1 cellular context compared by ENCODE assay signal in the genomic region with DNA sequence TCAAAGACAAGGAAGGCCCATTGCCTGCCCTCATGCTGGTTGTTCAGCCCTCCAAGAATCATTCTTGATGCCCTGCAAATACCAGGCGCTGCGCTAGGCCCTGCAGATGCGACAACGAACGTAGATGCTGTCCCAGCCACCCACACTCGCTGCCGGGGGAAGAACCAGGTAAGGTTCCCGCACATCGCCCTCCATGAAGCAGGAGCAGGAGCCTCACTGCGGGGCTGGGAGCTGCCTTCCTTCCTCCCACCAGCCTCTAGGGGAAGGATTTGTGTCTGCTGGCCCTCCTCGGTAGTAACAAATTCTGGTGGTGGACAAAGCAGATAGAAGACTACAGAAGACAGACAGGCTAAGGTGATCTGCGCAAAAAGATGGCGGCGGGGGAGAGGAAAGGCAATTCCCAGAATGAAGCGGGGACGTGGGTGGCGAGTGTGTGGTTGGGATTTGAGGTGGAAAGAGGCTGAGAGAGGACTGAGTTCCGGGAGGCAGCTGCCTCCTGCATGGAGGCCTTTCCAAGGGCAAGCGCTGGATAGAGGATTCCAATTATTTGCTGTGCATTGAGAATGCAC.
TF ChIP-seq lines count a peak whose summit lies in the region.

No MANE protein-coding gene starts in this region.

TF ChIP-seq in GM12878, 131 proteins besides CTCF, POLR2A, EP300 and RAD21 (continued from another document):
- TF ChIP-seq, protein P1, sequence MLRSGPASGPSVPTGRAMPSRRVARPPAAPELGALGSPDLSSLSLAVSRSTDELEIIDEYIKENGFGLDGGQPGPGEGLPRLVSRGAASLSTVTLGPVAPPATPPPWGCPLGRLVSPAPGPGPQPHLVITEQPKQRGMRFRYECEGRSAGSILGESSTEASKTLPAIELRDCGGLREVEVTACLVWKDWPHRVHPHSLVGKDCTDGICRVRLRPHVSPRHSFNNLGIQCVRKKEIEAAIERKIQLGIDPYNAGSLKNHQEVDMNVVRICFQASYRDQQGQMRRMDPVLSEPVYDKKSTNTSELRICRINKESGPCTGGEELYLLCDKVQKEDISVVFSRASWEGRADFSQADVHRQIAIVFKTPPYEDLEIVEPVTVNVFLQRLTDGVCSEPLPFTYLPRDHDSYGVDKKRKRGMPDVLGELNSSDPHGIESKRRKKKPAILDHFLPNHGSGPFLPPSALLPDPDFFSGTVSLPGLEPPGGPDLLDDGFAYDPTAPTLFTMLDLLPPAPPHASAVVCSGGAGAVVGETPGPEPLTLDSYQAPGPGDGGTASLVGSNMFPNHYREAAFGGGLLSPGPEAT (IDR thresholded peaks at IDR 0.05; ENCODE audit: low read depth) = no peak
- TF ChIP-seq, protein P2, sequence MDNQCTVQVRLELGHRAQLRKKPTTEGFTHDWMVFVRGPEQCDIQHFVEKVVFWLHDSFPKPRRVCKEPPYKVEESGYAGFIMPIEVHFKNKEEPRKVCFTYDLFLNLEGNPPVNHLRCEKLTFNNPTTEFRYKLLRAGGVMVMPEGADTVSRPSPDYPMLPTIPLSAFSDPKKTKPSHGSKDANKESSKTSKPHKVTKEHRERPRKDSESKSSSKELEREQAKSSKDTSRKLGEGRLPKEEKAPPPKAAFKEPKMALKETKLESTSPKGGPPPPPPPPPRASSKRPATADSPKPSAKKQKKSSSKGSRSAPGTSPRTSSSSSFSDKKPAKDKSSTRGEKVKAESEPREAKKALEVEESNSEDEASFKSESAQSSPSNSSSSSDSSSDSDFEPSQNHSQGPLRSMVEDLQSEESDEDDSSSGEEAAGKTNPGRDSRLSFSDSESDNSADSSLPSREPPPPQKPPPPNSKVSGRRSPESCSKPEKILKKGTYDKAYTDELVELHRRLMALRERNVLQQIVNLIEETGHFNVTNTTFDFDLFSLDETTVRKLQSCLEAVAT (IDR thresholded peaks at IDR 0.05) = peak; percentile 64
- TF ChIP-seq HDAC6 (IDR thresholded peaks at IDR 0.05; ENCODE audit: unreplicated experiment) (peak; percentile 10), SP1 (IDR thresholded peaks at IDR 0.05; ENCODE audit: low read depth, low read length) (no peak), MTA3 (IDR thresholded peaks at IDR 0.05; ENCODE audit: borderline replicate concordance, low read length) (no peak), GATAD2B (conservative IDR thresholded peaks at IDR 0.05; ENCODE audit: low read depth) (0 out of 2 replicates have a peak, but pooled peaks have one; percentile 14), SUZ12 (IDR thresholded peaks at IDR 0.05; ENCODE audit: unreplicated experiment) (no peak)
